In genomic region chr14:101714394-101714793, GRCh38 we compare ENCODE assay signal across 18 cellular contexts.
"Had no signal": no experiment of that assay in that cellular context is flagged by ENCODE, and none has a peak within 500 bp of the region (broad histone marks: within the 10 kb centered on the region; RNA-seq: fewer than 3 reads in every experiment).

No MANE protein-coding gene starts in this region.

- H3K4me3 Mint-ChIP-seq: endodermal cell, naive B cell had no signal

- DNase-seq: dermis blood vessel endothelial cell; erythroblast; foreskin melanocyte; mesendoderm; naive B cell; psoas muscle; retina; stimulated activated CD4-positive, alpha-beta T cell treated with anti-CD3 and anti-CD28 coated beads, Interleukin-2, amount 100 ng/mL, for 24 hours; stimulated activated CD4-positive, alpha-beta T cell treated with anti-CD3 and anti-CD28 coated beads, Interleukin-4, amount 100 ng/mL, for 4 hours; stimulated activated naive CD4-positive, alpha-beta T cell; stomach; substantia nigra; transverse colon had no signal

- H3K9me3 ChIP-seq: neutrophil, psoas muscle, thoracic aorta, transverse colon had no signal

- H3K27me3 ChIP-seq: hepatocyte, transverse colon had no signal

- H3K27ac ChIP-seq: hepatocyte, neutrophil, psoas muscle, stomach, thoracic aorta, transverse colon had no signal

- H3K4me1 ChIP-seq: psoas muscle, stomach, transverse colon had no signal

- H3K27ac Mint-ChIP-seq: endodermal cell had no signal

- ATAC-seq: psoas muscle, sciatic nerve had no signal

- H3K36me3 ChIP-seq: neutrophil, stomach, thoracic aorta, transverse colon had no signal

- H3K4me3 ChIP-seq: hepatocyte, psoas muscle, stomach, thoracic aorta, transverse colon had no signal
